In genomic region chr20:346640-347316, GRCh38 we compare ENCODE assay signal across 8 cellular contexts. TPM values are rescaled to one million over a fixed set of nuclear protein-coding genes. Genes with fewer than 3 reads are reported as not detected.
A peak's percentile ranks its signal among the peaks of the same experiment; 100 is the strongest.
DNase-seq lines count a peak whose midpoint lies in the region; ATAC-seq, FAIRE-seq and TF ChIP-seq lines count a peak whose summit lies in the region.

NRSN2 (plus strand) TSS chr20:347111; CDS start chr20:349644, 2,533 bp downstream.

- H3K4me3 ChIP-seq in AG04450 (ENCODE audit: low read depth, low read length) = peak within 1 kb of the TSS; percentile 87
- H3K4me3 ChIP-seq in RWPE2 (ENCODE audit: severe bottlenecking) = peak within 1 kb of the TSS; percentile 46
- peak within 1 kb of the TSS; percentile 67 to 83 (median 75) for H3K4me3 ChIP-seq in gastrocnemius medialis

- TF ChIP-seq CTCF in AG04450 (IDR thresholded peaks at IDR 0.05; ENCODE audit: low read depth, low read length) (no peak), RWPE2 (IDR thresholded peaks at IDR 0.05; ENCODE audit: poor library complexity, severe bottlenecking) (no peak), gastrocnemius medialis (IDR thresholded peaks at IDR 0.05 in 4 of 5, conservative IDR thresholded peaks at IDR 0.05 in 1 of 5) (no peak)

- in situ Hi-C loops in gastrocnemius medialis (cut with MboI; ENCODE audit: low sequenced_read_pairs in 4 of 4) = no loop called here

- POLR2A ChIA-PET in AG04450 (lab: Yijun Ruan, JAX) = interaction anchor here (0.6 to 2.3 kb wide), 7 partner anchors 20 to 61 kb away, joined by 3 to 10 read pairs (median 5); partner anchors contain the start of gene RBCK1

- CTCF ChIA-PET in AG04450 (lab: Charles Lee) = interaction anchor here (0.5 to 4.3 kb wide), 6 partner anchors 7 to 80 kb away, joined by 3 to 44 read pairs (median 3); no protein-coding TSS in a partner anchor

- peaks cover 3 to 6% (median 4%) of the 10 kb centered on the region in 3 donors for H3K27me3 Mint-ChIP-seq in immature natural killer cell (ENCODE audit: low read depth in 3 of 3)

- H3K27ac ChIP-seq in AG04450 (ENCODE audit: low read depth, low read length) = peak within 1 kb of the TSS; percentile 92
- peak within 1 kb of the TSS; percentile 76 for H3K27ac ChIP-seq in RWPE2 (ENCODE audit: poor library complexity, severe bottlenecking)
- H3K27ac ChIP-seq in caudate nucleus (ENCODE audit: low read depth, low read length) = peak within 1 kb of the TSS; percentile 98
- peak within 1 kb of the TSS; percentile 65 to 78 (median 73) for H3K27ac ChIP-seq in gastrocnemius medialis

- intact Hi-C loops in gastrocnemius medialis (cut with DNase I; ENCODE audit: low total_unique reads) = no loop called here

- peaks cover 12 to 20% of the 10 kb centered on the region in 2 donors for H3K4me1 Mint-ChIP-seq in immature natural killer cell

- TF ChIP-seq POLR2A in gastrocnemius medialis (IDR thresholded peaks at IDR 0.05) = no peak

- H3K4me1 ChIP-seq in RWPE2 (ENCODE audit: insufficient read depth, poor library complexity, severe bottlenecking) (no peaks in the 10 kb centered on the region), gastrocnemius medialis (peaks cover 0 to 22% of the 10 kb centered on the region in 2 donors)

- H3K27ac Mint-ChIP-seq in immature natural killer cell = peak within 1 kb of the TSS; percentile 65 to 89 (median 81)

- FAIRE-seq in HTR-8/SVneo (lab: Jason Lieb, UNC) = peak; percentile 74

- H3K27me3 ChIP-seq in AG04450 (ENCODE audit: control insufficient read depth, insufficient read depth, low read length) (no peaks in the 10 kb centered on the region), RWPE2 (ENCODE audit: insufficient read depth, poor library complexity, severe bottlenecking) (no peaks in the 10 kb centered on the region), gastrocnemius medialis (peaks cover 6 to 27% (median 12%) of the 10 kb centered on the region in 3 donors)

- H3K36me3 Mint-ChIP-seq in immature natural killer cell = peaks cover 0 to 9% (median 0%) of the 10 kb centered on the region in 3 donors

- peaks cover 14% of the 10 kb centered on the region for H3K9me3 ChIP-seq in AG04450 (ENCODE audit: control insufficient read depth, insufficient read depth, low read length)
- peaks cover 8% of the 10 kb centered on the region for H3K9me3 ChIP-seq in RWPE2 (ENCODE audit: severe bottlenecking)
- no peaks in the 10 kb centered on the region for H3K9me3 ChIP-seq in gastrocnemius medialis

- peaks cover 8% of the 10 kb centered on the region; the same call in 1 of the 2 replicates for H3K36me3 ChIP-seq in RWPE2 (ENCODE audit: low read depth)
- H3K36me3 ChIP-seq in gastrocnemius medialis = no peaks in the 10 kb centered on the region

- no peak for DNase-seq in AG04450 (ENCODE audit: low read depth, low spot score)
- DNase-seq in HTR-8/SVneo (ENCODE audit: insufficient read length, low spot score) = peak; percentile 83
- no peak for DNase-seq in RWPE2 (ENCODE audit: low spot score)
- DNase-seq in caudate nucleus (lab: John Stamatoyannopoulos, UW) = peak in 51 of 61 donors; percentile 13 to 80 (median 54)
- DNase-seq in immature natural killer cell = peak in 2 of 3 donors; percentile 33
- no peak for DNase-seq in gastrocnemius medialis
- no peak for DNase-seq in NOMO-1 treated with dmso at 0.1 percent for 144 hours (lab: John Stamatoyannopoulos, UW; ENCODE audit: unreplicated experiment)

- H3K9me3 Mint-ChIP-seq in immature natural killer cell = no peaks in the 10 kb centered on the region

- ATAC-seq in GM18502 (IDR thresholded peaks at IDR 0.05; ENCODE audit: poor library complexity, unreplicated experiment) = peak; percentile 50
- peak; percentile 63 for ATAC-seq in RWPE2 (ENCODE audit: low read depth)
- ATAC-seq in gastrocnemius medialis = no peak

- peak within 1 kb of the TSS; percentile 88 to 98 (median 97) for H3K4me3 Mint-ChIP-seq in immature natural killer cell

RNA-seq across cellular contexts. Expression of gene NRSN2, which starts in this region (rescaled TPM):
- polyA plus RNA-seq in AG04450 (2011; rRNA removed) (35.6 and 43.3 TPM in 2 replicates), immature natural killer cell (1 to 10 TPM; 6.7 to 8.9 (median 7.1) TPM)
- polyA minus RNA-seq in AG04450 (2011; rRNA and poly(A)+ RNA removed) = 27.3 and 34.1 TPM in 2 replicates
- 1 to 10 TPM; 1.3 to 4.7 (median 2.2) TPM for total RNA-seq in gastrocnemius medialis

Comparison
In these comparisons a context has a peak if more than half of its experiments do, and no peak if none do; other contexts are left out.
1. DNase-seq: peak in HTR-8/SVneo (single experiment), caudate nucleus (51 of 61) and immature natural killer cell (2 of 3); none in AG04450 (single experiment), RWPE2 (single experiment), gastrocnemius medialis (0 of 2) and NOMO-1 treated with dmso at 0.1 percent for 144 hours (single experiment).
2. ATAC-seq: peak in GM18502 (single experiment) and RWPE2 (single experiment); none in gastrocnemius medialis (0 of 2).
3. Peak in every context shown above with its lines, with median percentiles within 50 percentile points of each other: H3K27ac ChIP-seq and H3K4me3 ChIP-seq.